In genomic region chr4:153258750-153259149, GRCh38 we compare ENCODE assay signal across 26 cellular contexts. TPM values are rescaled to one million over a fixed set of nuclear protein-coding genes. Genes with fewer than 3 reads are reported as not detected.
A peak's percentile ranks its signal among the peaks of the same experiment; 100 is the strongest.
DNase-seq lines count a peak whose midpoint lies in the region; ATAC-seq, FAIRE-seq and TF ChIP-seq lines count a peak whose summit lies in the region.
"Had no signal": no experiment of that assay in that cellular context is flagged by ENCODE, and none has a peak within 500 bp of the region (broad histone marks: within the 10 kb centered on the region; RNA-seq: fewer than 3 reads in every experiment).

No MANE protein-coding gene starts in this region.

- FAIRE-seq in GM12891 (lab: Jason Lieb, UNC), result no peak
- FAIRE-seq: GM19239, HTR-8/SVneo, small intestine had no signal

- ATAC-seq in GM18868 (IDR thresholded peaks at IDR 0.05; ENCODE audit: unreplicated experiment), result no peak
- ATAC-seq: activated CD8-positive, alpha-beta memory T cell treated with anti-CD3 and anti-CD28 coated beads, Interleukin-2, amount 10 ng/mL, durations not matched to agents 7 days and 5 days; activated T-cell treated with anti-CD3 and anti-CD28 coated beads, Interleukin-2, amount 50 U/mL, for 72 hours; Right ventricle myocardium inferior had no signal

- H3K27me3 Mint-ChIP-seq in endodermal cell (ENCODE audit: insufficient read depth) (peaks cover 2% of the 10 kb centered on the region), neural crest cell (ENCODE audit: low read depth) (no peaks in the 10 kb centered on the region)
- no peaks in the 10 kb centered on the region for H3K27me3 Mint-ChIP-seq in activated naive CD4-positive, alpha-beta T cell treated with anti-CD3 and anti-CD28 coated beads for 36 hours (ENCODE audit: low read depth)

- H3K9me3 Mint-ChIP-seq in endodermal cell (peaks cover 10% of the 10 kb centered on the region), neural crest cell (no peaks in the 10 kb centered on the region)
- no peaks in the 10 kb centered on the region for H3K9me3 Mint-ChIP-seq in activated naive CD4-positive, alpha-beta T cell treated with anti-CD3 and anti-CD28 coated beads for 36 hours

- TF ChIP-seq CTCF in endodermal cell (conservative IDR thresholded peaks at IDR 0.05) (no peak), neural crest cell (conservative IDR thresholded peaks at IDR 0.05) (no peak)

- no peaks in the 10 kb centered on the region for H3K27me3 ChIP-seq in endodermal cell (ENCODE audit: control insufficient read depth, insufficient read depth, low read length, poor library complexity, severe bottlenecking)
- H3K27me3 ChIP-seq: BLaER1 had no signal

- CTCF ChIA-PET in activated naive CD4-positive, alpha-beta T cell treated with anti-CD3 and anti-CD28 coated beads for 36 hours (lab: Charles Lee), result interaction anchor here (1.3 kb wide), 1 partner anchor 59 kb away, joined by 3 read pairs; no protein-coding TSS in a partner anchor

- H3K27ac ChIP-seq in endodermal cell (ENCODE audit: low read depth, low read length), result peak overlapping the region; percentile 94
- H3K27ac ChIP-seq: BLaER1, GM23248 had no signal

- H3K4me3 ChIP-seq in endodermal cell (ENCODE audit: low read length), result no peak overlapping the region
- H3K4me3 ChIP-seq: BLaER1, GM23248 had no signal

- H3K9ac ChIP-seq in ES-I3 (ENCODE audit: low read depth, low read length) (peak overlapping the region; percentile 65; the same call in 1 of the 2 replicates), endodermal cell (ENCODE audit: extremely low read depth, low read length, poor library complexity, severe bottlenecking) (no peak overlapping the region)
- H3K9ac ChIP-seq: BLaER1, GM23248 had no signal

- no peak for TF ChIP-seq POLR2A in GM12891 (IDR thresholded peaks at IDR 0.05; ENCODE audit: low read depth, low read length)

- intact Hi-C loops in activated naive CD4-positive, alpha-beta T cell treated with anti-CD3 and anti-CD28 coated beads for 36 hours (cut with micrococcal nuclease), result no loop called here

- H3K36me3 ChIP-seq in ES-I3 (ENCODE audit: insufficient read depth, low read length) (no peaks in the 10 kb centered on the region), endodermal cell (ENCODE audit: control insufficient read depth, insufficient read depth, low read length) (peaks cover 45% of the 10 kb centered on the region)
- H3K36me3 ChIP-seq: BLaER1 had no signal

- H3K4me1 ChIP-seq in ES-I3 (ENCODE audit: insufficient read depth, low read length) (peaks cover 32% of the 10 kb centered on the region; the same call in 1 of the 2 replicates), endodermal cell (ENCODE audit: control insufficient read depth, insufficient read depth, low read length) (peaks cover 10% of the 10 kb centered on the region)
- H3K4me1 ChIP-seq: BLaER1 had no signal

- H3K9me3 ChIP-seq in ES-I3 (ENCODE audit: control insufficient read depth, insufficient read depth, low read length) (no peaks in the 10 kb centered on the region), endodermal cell (ENCODE audit: control insufficient read depth, low read length) (peaks cover 24% of the 10 kb centered on the region)

- H3K27ac Mint-ChIP-seq in endodermal cell (no peak overlapping the region), neural crest cell (ENCODE audit: unreplicated experiment) (peak overlapping the region; percentile 68)
- no peak overlapping the region for H3K27ac Mint-ChIP-seq in activated naive CD4-positive, alpha-beta T cell treated with anti-CD3 and anti-CD28 coated beads for 36 hours
- H3K27ac Mint-ChIP-seq: activated CD8-positive, alpha-beta memory T cell treated with anti-CD3 and anti-CD28 coated beads, Interleukin-2, amount 10 ng/mL, durations not matched to agents 7 days and 5 days; activated naive CD4-positive, alpha-beta T cell treated with anti-CD3 and anti-CD28 coated beads, Interleukin-2, amount 10 ng/mL, durations not matched to agents 7 days and 5 days; activated T-cell treated with anti-CD3 and anti-CD28 coated beads, Interleukin-2, amount 50 U/mL, for 72 hours had no signal

- H3K4me3 Mint-ChIP-seq in endodermal cell (no peak overlapping the region), neural crest cell (no peak overlapping the region)
- H3K4me3 Mint-ChIP-seq in activated naive CD4-positive, alpha-beta T cell treated with anti-CD3 and anti-CD28 coated beads for 36 hours, result no peak overlapping the region
- H3K4me3 Mint-ChIP-seq: activated CD8-positive, alpha-beta memory T cell treated with anti-CD3 and anti-CD28 coated beads, Interleukin-2, amount 10 ng/mL, durations not matched to agents 7 days and 5 days; activated naive CD4-positive, alpha-beta T cell treated with anti-CD3 and anti-CD28 coated beads, Interleukin-2, amount 10 ng/mL, durations not matched to agents 7 days and 5 days; activated T-cell treated with anti-CD3 and anti-CD28 coated beads, Interleukin-2, amount 50 U/mL, for 72 hours had no signal

- 17 to 43% methylated on average over 1 to 4 of the region's 4 CpGs for WGBS in endodermal cell (ENCODE audit: insufficient coverage in 1 of 2, insufficient read length in 1 of 2), 2 experiments

- H3K36me3 Mint-ChIP-seq in endodermal cell (ENCODE audit: low read depth) (peaks cover 33% of the 10 kb centered on the region), neural crest cell (ENCODE audit: low read depth) (peaks cover 14% of the 10 kb centered on the region)
- no peaks in the 10 kb centered on the region for H3K36me3 Mint-ChIP-seq in activated naive CD4-positive, alpha-beta T cell treated with anti-CD3 and anti-CD28 coated beads for 36 hours (ENCODE audit: low read depth)
- H3K36me3 Mint-ChIP-seq: activated CD8-positive, alpha-beta memory T cell treated with anti-CD3 and anti-CD28 coated beads, Interleukin-2, amount 10 ng/mL, durations not matched to agents 7 days and 5 days; activated naive CD4-positive, alpha-beta T cell treated with anti-CD3 and anti-CD28 coated beads, Interleukin-2, amount 10 ng/mL, durations not matched to agents 7 days and 5 days had no signal

- H3K4me1 Mint-ChIP-seq in endodermal cell, result peaks cover 4% of the 10 kb centered on the region
- H3K4me1 Mint-ChIP-seq in neural crest cell, result peaks cover 38% of the 10 kb centered on the region
- no peaks in the 10 kb centered on the region for H3K4me1 Mint-ChIP-seq in activated naive CD4-positive, alpha-beta T cell treated with anti-CD3 and anti-CD28 coated beads for 36 hours (ENCODE audit: low read depth)
- H3K4me1 Mint-ChIP-seq: activated CD8-positive, alpha-beta memory T cell treated with anti-CD3 and anti-CD28 coated beads, Interleukin-2, amount 10 ng/mL, durations not matched to agents 7 days and 5 days; activated naive CD4-positive, alpha-beta T cell treated with anti-CD3 and anti-CD28 coated beads, Interleukin-2, amount 10 ng/mL, durations not matched to agents 7 days and 5 days had no signal

- DNase-seq in NCI-H69 (lab: John Stamatoyannopoulos, UW) (peak; percentile 28), endodermal cell (peak; percentile 38), neural crest cell (ENCODE audit: low read depth, low spot score) (no peak), GM12891 (ENCODE audit: insufficient read length, low spot score) (no peak), HK-2 (ENCODE audit: unreplicated experiment) (no peak)
- DNase-seq in activated naive CD4-positive, alpha-beta T cell treated with anti-CD3 and anti-CD28 coated beads for 36 hours, result no peak
- DNase-seq: ACHN; activated CD4-positive, alpha-beta T cell treated with anti-CD3 and anti-CD28 coated beads, Interleukin-2, amount 50 U/mL, for 1 hour; activated CD8-positive, alpha-beta memory T cell treated with anti-CD3 and anti-CD28 coated beads, Interleukin-2, amount 10 ng/mL, durations not matched to agents 7 days and 5 days; activated naive CD4-positive, alpha-beta T cell treated with anti-CD3 and anti-CD28 coated beads, Interleukin-2, amount 10 ng/mL, durations not matched to agents 7 days and 5 days; activated T-cell treated with anti-CD3 and anti-CD28 coated beads, Interleukin-2, amount 50 U/mL, for 72 hours; DMS79; GM23248; NCI-H1092 treated with DMSO at 0.1 percent for 48 hours; NCI-H226; OCI-M1; retina; small intestine; stimulated activated CD4-positive, alpha-beta T cell treated with anti-CD3 and anti-CD28 coated beads, Interleukin-1b, Interleukin-23, amount 100 ng/mL, for 48 hours; T-helper 9 cell had no signal

TF ChIP-seq in GM12891, 5 proteins besides CTCF, POLR2A, EP300 and RAD21:
- no peak for TF ChIP-seq SPI1 (IDR thresholded peaks at IDR 0.05; ENCODE audit: low read depth, low read length)
- TF ChIP-seq TAF1 (IDR thresholded peaks at IDR 0.05; ENCODE audit: low read depth, low read length), result no peak
- TF ChIP-seq POU2F2 (IDR thresholded peaks at IDR 0.05; ENCODE audit: low read depth, low read length), result no peak
- no peak for TF ChIP-seq POLR2AphosphoS5 (IDR thresholded peaks at IDR 0.05; ENCODE audit: low read depth, low read length)
- TF ChIP-seq PAX5 (IDR thresholded peaks at IDR 0.05; ENCODE audit: insufficient read depth, low read length, severe bottlenecking), result no peak

RNA-seq across cellular contexts. Expression of gene TRIM2, which starts 54.5 kb away (rescaled TPM):
- total RNA-seq in endodermal cell (10 to 100 TPM; 31.8 to 56.1 TPM), neural crest cell (105 and 106 TPM in 2 replicates)
- 83.8 TPM for polyA plus RNA-seq in endodermal cell (2013, experiment 1 of 2)
- polyA plus RNA-seq in endodermal cell (2013, experiment 2 of 2), result 72.7 TPM
- 0.54 TPM for polyA plus RNA-seq in GM12891 (2012; ENCODE audit: low read depth, missing spikeins)
- total RNA-seq in activated naive CD4-positive, alpha-beta T cell treated with anti-CD3 and anti-CD28 coated beads for 36 hours, result 1 to 10 TPM; 3.8 to 4.2 TPM
- total RNA-seq: activated CD8-positive, alpha-beta memory T cell treated with anti-CD3 and anti-CD28 coated beads, Interleukin-2, amount 10 ng/mL, durations not matched to agents 7 days and 5 days had no signal

Comparison
In these comparisons a context has a peak if more than half of its experiments do, and no peak if none do; other contexts are left out.
1. DNase-seq: peak in NCI-H69 (single experiment) and endodermal cell (single experiment); none in neural crest cell (single experiment), GM12891 (single experiment), HK-2 (single experiment) and activated naive CD4-positive, alpha-beta T cell treated with anti-CD3 and anti-CD28 coated beads for 36 hours (single experiment).
2. RNA of gene TRIM2, which starts 54.5 kb away (total RNA-seq): 105 to 106 TPM in neural crest cell and 31.8 to 56.1 TPM in endodermal cell; 3.8 to 4.2 TPM in activated naive CD4-positive, alpha-beta T cell treated with anti-CD3 and anti-CD28 coated beads for 36 hours; every median in the first group is over 4 times any median in the second.